ENCODE assay signal across 19 cellular contexts in genomic region chr2:135641156-135642068, GRCh38.
DNase-seq lines count a peak whose midpoint lies in the region; ATAC-seq, FAIRE-seq and TF ChIP-seq lines count a peak whose summit lies in the region.
"Had no signal": no experiment of that assay in that cellular context is flagged by ENCODE, and none has a peak within 500 bp of the region (broad histone marks: within the 10 kb centered on the region; RNA-seq: fewer than 3 reads in every experiment).

No MANE protein-coding gene starts in this region.

- H3K9ac ChIP-seq in HepG2 (ENCODE audit: insufficient read depth, low read depth, low read length) (no peak overlapping the region), kidney (ENCODE audit: low read length in 2 of 2) (no peak overlapping the region)

- H2AFZ ChIP-seq in HepG2 (ENCODE audit: low read length) = no peak overlapping the region

- TF ChIP-seq CTCF in HepG2 (CRISPR knock-in tag; IDR thresholded peaks at IDR 0.05) (no peak), kidney (IDR thresholded peaks at IDR 0.05; ENCODE audit: borderline replicate concordance, extremely low read depth, insufficient read depth) (no peak)

- H3K27ac ChIP-seq in HepG2 (ENCODE audit: extremely low read length, insufficient read depth, low read length) (no peak overlapping the region), right cardiac atrium (ENCODE audit: low read length) (no peak overlapping the region), kidney (ENCODE audit: low read depth in 2 of 2, low read length in 2 of 2) (no peak overlapping the region)
- H3K27ac ChIP-seq: C4-2B had no signal

- no peaks in the 10 kb centered on the region for H3K4me1 ChIP-seq in HepG2 (ENCODE audit: insufficient read depth, low read length)
- no peaks in the 10 kb centered on the region for H3K4me1 ChIP-seq in right cardiac atrium (ENCODE audit: control insufficient read depth, insufficient read depth, low read length)
- no peaks in the 10 kb centered on the region for H3K4me1 ChIP-seq in kidney (ENCODE audit: control insufficient read depth in 1 of 2, insufficient read depth in 1 of 2, low read depth in 1 of 2, low read length in 2 of 2)

- H3K27me3 Mint-ChIP-seq in T-helper 17 cell = no peaks in the 10 kb centered on the region
- H3K27me3 Mint-ChIP-seq: B cell; CD4-positive, alpha-beta memory T cell had no signal

- no peak for TF ChIP-seq POLR2A in HepG2 (IDR thresholded peaks at IDR 0.05; ENCODE audit: insufficient read depth in 1 of 2, low read depth in 2 of 2, low read length in 2 of 2)

- H4K20me1 ChIP-seq in HepG2 (ENCODE audit: insufficient read depth, low read length) = no peaks in the 10 kb centered on the region

- in situ Hi-C loops in HepG2 (cut with HindIII; ENCODE audit: extremely low pct_ligation_motif_present, low pct_unique_long_range_greater_than_20kb) = no loop called here

- no peak overlapping the region for H3K4me3 Mint-ChIP-seq in T-helper 17 cell
- H3K4me3 Mint-ChIP-seq: B cell; CD4-positive, alpha-beta memory T cell had no signal

- H3K79me2 ChIP-seq in HepG2 (ENCODE audit: insufficient read depth, low read length) = no peaks in the 10 kb centered on the region

- H3K27me3 ChIP-seq in HepG2 (ENCODE audit: control insufficient read depth in 1 of 2, insufficient read depth in 2 of 2, low read length in 2 of 2) = no peaks in the 10 kb centered on the region
- no peaks in the 10 kb centered on the region for H3K27me3 ChIP-seq in right cardiac atrium (ENCODE audit: control insufficient read depth, insufficient read depth)

- no TSS peak for BruUV-seq in HepG2 (replicated peaks; lab: Mats Ljungman, UMichigan)

- ATAC-seq in T-helper 17 cell (no peak), HepG2 (no peak), right cardiac atrium (no peak)

- peak overlapping the region; percentile 29 for H3K27ac Mint-ChIP-seq in T-helper 17 cell
- H3K27ac Mint-ChIP-seq: B cell had no signal

- H3K9me3 ChIP-seq in T-helper 17 cell (ENCODE audit: control insufficient read depth, low read length, poor library complexity, severe bottlenecking) = no peaks in the 10 kb centered on the region
- no peaks in the 10 kb centered on the region for H3K9me3 ChIP-seq in HepG2 (ENCODE audit: low read length)
- H3K9me3 ChIP-seq in right cardiac atrium (ENCODE audit: control insufficient read depth, low read length) = no peaks in the 10 kb centered on the region
- H3K9me3 ChIP-seq in kidney (ENCODE audit: control insufficient read depth in 1 of 2, low read length in 2 of 2) = no peaks in the 10 kb centered on the region
- H3K9me3 ChIP-seq: HAP-1 had no signal

- peaks cover 11% of the 10 kb centered on the region for H3K36me3 Mint-ChIP-seq in T-helper 17 cell (ENCODE audit: low read depth)

- H3K4me2 ChIP-seq in HepG2 (ENCODE audit: low read depth, low read length) = no peak overlapping the region

- intact Hi-C loops in HepG2 (cut with micrococcal nuclease; ENCODE audit: unreplicated experiment) = no loop called here
- intact Hi-C loops in right cardiac atrium (cut with DNase I) = no loop called here
- intact Hi-C loops in kidney (cut with DNase I) = no loop called here

- POLR2A ChIA-PET in HepG2 (lab: Yijun Ruan, JAX) = no interaction called here

- peaks cover 9% of the 10 kb centered on the region for H3K4me1 Mint-ChIP-seq in T-helper 17 cell
- H3K4me1 Mint-ChIP-seq: B cell had no signal

- H3K36me3 ChIP-seq in HepG2 (replicated peaks in 1 of 2; ENCODE audit: control insufficient read depth in 1 of 2, insufficient read depth in 2 of 2, low read length in 2 of 2) (peaks cover 6 to 37% of the 10 kb centered on the region in 2 experiments; a peak in 4 of 5 replicates), kidney (ENCODE audit: control insufficient read depth in 1 of 2, insufficient read depth in 2 of 2, low read length in 2 of 2) (peaks cover 0 to 2% of the 10 kb centered on the region in 2 donors)

- no peak for TF ChIP-seq EP300 in HepG2 (IDR thresholded peaks at IDR 0.05; ENCODE audit: low read depth in 2 of 2, low read length in 2 of 2)
- TF ChIP-seq EP300 in HepG2 (CRISPR knock-in tag; IDR thresholded peaks at IDR 0.05; ENCODE audit: borderline replicate concordance) = no peak

- TF ChIP-seq RAD21 in HepG2 (CRISPR knock-in tag; IDR thresholded peaks at IDR 0.05) = no peak

- FAIRE-seq in HepG2 (lab: Jason Lieb, UNC) = no peak
- no peak for FAIRE-seq in kidney (lab: Jason Lieb, UNC)
- FAIRE-seq: GM12891, H1 had no signal

- H3K4me3 ChIP-seq in HepG2 (replicated peaks in 1 of 3; ENCODE audit: insufficient read depth in 1 of 3, low read depth in 2 of 3, low read length in 3 of 3) (no peak overlapping the region), right cardiac atrium (ENCODE audit: low read length) (no peak overlapping the region), kidney (ENCODE audit: low read length in 2 of 2) (no peak overlapping the region)
- H3K4me3 ChIP-seq: HAP-1 had no signal

- CTCF ChIA-PET in HepG2 (lab: Yijun Ruan, JAX; ENCODE audit: low intra/inter-chr PET ratio, low total read pairs) = no interaction called here

- DNase-seq in NCI-H510A treated with DMSO at 0.1 percent for 48 hours (lab: John Stamatoyannopoulos, UW) = peak; percentile 17
- no peak for DNase-seq in NCI-H510A (lab: John Stamatoyannopoulos, UW)
- no peak for DNase-seq in T-helper 17 cell
- no peak for DNase-seq in HepG2 (ENCODE audit: low spot score)
- no peak for DNase-seq in right cardiac atrium
- DNase-seq in NCI-H1436 treated with DMSO at 0.1 percent for 48 hours (lab: John Stamatoyannopoulos, UW) = no peak
- no peak for DNase-seq in kidney
- DNase-seq: 8988T; ACHN; CD4-positive, alpha-beta memory T cell; COR-L47; DMS153; DMS79 treated with DMSO at 0.1 percent for 48 hours; EL had no signal

- 97% methylated on average over 7 of the region's 7 CpGs for WGBS in HepG2 (ENCODE audit: low lambda C conversion rate)
- 91% methylated on average over 7 of the region's 7 CpGs for whole genome bisulfite sequencing in right cardiac atrium

TF ChIP-seq in HepG2, 621 proteins besides CTCF, POLR2A, EP300 and RAD21:
- TF ChIP-seq ZNF574 (CRISPR knock-in tag; IDR thresholded peaks at IDR 0.05) (no peak), MAFK (conservative IDR thresholded peaks at IDR 0.05 in 1 of 2, IDR thresholded peaks at IDR 0.05 in 1 of 2; ENCODE audit: low read length in 2 of 2) (peak; percentile 9 to 74; a peak in 2 of 4 replicates), MAFF (IDR thresholded peaks at IDR 0.05; ENCODE audit: low read depth, low read length) (peak; percentile 59; the same call in 1 of the 2 replicates)
